ENCODE assay signal across 18 cellular contexts in genomic region chr4:14110407-14110806, GRCh38.
DNase-seq lines count a peak whose midpoint lies in the region; ATAC-seq, FAIRE-seq and TF ChIP-seq lines count a peak whose summit lies in the region.
"Had no signal": no experiment of that assay in that cellular context is flagged by ENCODE, and none has a peak within 500 bp of the region (broad histone marks: within the 10 kb centered on the region; RNA-seq: fewer than 3 reads in every experiment).

No MANE protein-coding gene starts in this region.

- H3K4me1 Mint-ChIP-seq in activated T-helper 1 cell treated with anti-CD3 and anti-CD28 coated beads, Interleukin-12 subunit alpha, Interleukin-12 subunit beta, Interleukin-2, Interleukin-4 antibody, amounts not matched to agents 30 ng/mL and 10 ng/mL and 1 ng/mL, durations not matched to agents 14 hours and 24 hours and 36 hours (ENCODE audit: low read depth) = no peaks in the 10 kb centered on the region
- H3K4me1 Mint-ChIP-seq: nephron had no signal

- H3K4me1 ChIP-seq in suprapubic skin = peaks cover 6% of the 10 kb centered on the region
- H3K4me1 ChIP-seq: BE2C, right lobe of liver, vagina had no signal

- no peaks in the 10 kb centered on the region for H3K36me3 Mint-ChIP-seq in activated T-helper 1 cell treated with anti-CD3 and anti-CD28 coated beads, Interleukin-12 subunit alpha, Interleukin-12 subunit beta, Interleukin-2, Interleukin-4 antibody, amounts not matched to agents 30 ng/mL and 10 ng/mL and 1 ng/mL, durations not matched to agents 14 hours and 24 hours and 36 hours (ENCODE audit: low read depth)
- H3K36me3 Mint-ChIP-seq: activated naive CD4-positive, alpha-beta T cell treated with anti-CD3 and anti-CD28 coated beads, Interleukin-2, amount 50 U/mL, for 72 hours had no signal

- intact Hi-C loops in activated T-helper 1 cell treated with anti-CD3 and anti-CD28 coated beads, Interleukin-12 subunit alpha, Interleukin-12 subunit beta, Interleukin-2, Interleukin-4 antibody, amounts not matched to agents 30 ng/mL and 10 ng/mL and 1 ng/mL, durations not matched to agents 14 hours and 24 hours and 36 hours (cut with micrococcal nuclease) = no loop called here

- CTCF ChIA-PET in AG04450 (lab: Charles Lee) = no interaction called here

- no peak for ATAC-seq in GM21825 (IDR thresholded peaks at IDR 0.05; ENCODE audit: unreplicated experiment)
- ATAC-seq: right lobe of liver had no signal

- POLR2A ChIA-PET in AG04450 (lab: Yijun Ruan, JAX) = no interaction called here

- H3K4me3 Mint-ChIP-seq in activated T-helper 1 cell treated with anti-CD3 and anti-CD28 coated beads, Interleukin-12 subunit alpha, Interleukin-12 subunit beta, Interleukin-2, Interleukin-4 antibody, amounts not matched to agents 30 ng/mL and 10 ng/mL and 1 ng/mL, durations not matched to agents 14 hours and 24 hours and 36 hours = no peak overlapping the region
- H3K4me3 Mint-ChIP-seq: nephron had no signal

- no peak overlapping the region for H3K27ac Mint-ChIP-seq in activated T-helper 1 cell treated with anti-CD3 and anti-CD28 coated beads, Interleukin-12 subunit alpha, Interleukin-12 subunit beta, Interleukin-2, Interleukin-4 antibody, amounts not matched to agents 30 ng/mL and 10 ng/mL and 1 ng/mL, durations not matched to agents 14 hours and 24 hours and 36 hours
- H3K27ac Mint-ChIP-seq: activated naive CD4-positive, alpha-beta T cell treated with anti-CD3 and anti-CD28 coated beads, Interleukin-2, amount 50 U/mL, for 72 hours; nephron had no signal

- no peak for TF ChIP-seq EP300 in suprapubic skin (IDR thresholded peaks at IDR 0.05)

- no peak for TF ChIP-seq CTCF in AG04450 (IDR thresholded peaks at IDR 0.05; ENCODE audit: low read depth, low read length)
- TF ChIP-seq CTCF in bronchial epithelial cell (IDR thresholded peaks at IDR 0.05; ENCODE audit: insufficient read depth, low read length, severe bottlenecking) = no peak
- TF ChIP-seq CTCF in suprapubic skin (IDR thresholded peaks at IDR 0.05) = no peak

- WGBS in suprapubic skin = 70% methylated on average over 2 of the region's 2 CpGs

- H3K27me3 Mint-ChIP-seq in activated T-helper 1 cell treated with anti-CD3 and anti-CD28 coated beads, Interleukin-12 subunit alpha, Interleukin-12 subunit beta, Interleukin-2, Interleukin-4 antibody, amounts not matched to agents 30 ng/mL and 10 ng/mL and 1 ng/mL, durations not matched to agents 14 hours and 24 hours and 36 hours (ENCODE audit: insufficient read depth) = no peaks in the 10 kb centered on the region

- peak; percentile 23 for DNase-seq in AG04450 (ENCODE audit: low read depth, low spot score)
- peak; percentile 5 for DNase-seq in HTR-8/SVneo (ENCODE audit: insufficient read length, low spot score)
- DNase-seq in bronchial epithelial cell (ENCODE audit: low read depth) = peak; percentile 64
- DNase-seq in kidney tubule cell (ENCODE audit: low spot score) = peak; percentile 74
- DNase-seq in activated T-helper 1 cell treated with anti-CD3 and anti-CD28 coated beads, Interleukin-12 subunit alpha, Interleukin-12 subunit beta, Interleukin-2, Interleukin-4 antibody, amounts not matched to agents 30 ng/mL and 10 ng/mL and 1 ng/mL, durations not matched to agents 14 hours and 24 hours and 36 hours (ENCODE audit: low spot score) = no peak
- no peak for DNase-seq in suprapubic skin (ENCODE audit: low spot score in 2 of 2)
- DNase-seq in occipital lobe (lab: John Stamatoyannopoulos, UW) = no peak
- DNase-seq: BE2C; NCI-H1436 treated with DMSO at 0.1 percent for 48 hours; NCI-H510A; right lobe of liver; stimulated activated naive CD4-positive, alpha-beta T cell treated with Interleukin-2 at 50 U/mL for 16 hours had no signal

- FAIRE-seq in HTR-8/SVneo (lab: Jason Lieb, UNC) (no peak), bronchial epithelial cell (lab: Jason Lieb, UNC) (no peak)
- FAIRE-seq: endothelial cell of umbilical vein had no signal

- H3K9me3 ChIP-seq in AG04450 (ENCODE audit: control insufficient read depth, insufficient read depth, low read length) (no peaks in the 10 kb centered on the region), suprapubic skin (no peaks in the 10 kb centered on the region)
- H3K9me3 ChIP-seq: right lobe of liver, vagina had no signal

- H3K36me3 ChIP-seq in bronchial epithelial cell (ENCODE audit: control insufficient read depth, insufficient read depth, low read length) = no peaks in the 10 kb centered on the region
- H3K36me3 ChIP-seq in suprapubic skin = no peaks in the 10 kb centered on the region
- H3K36me3 ChIP-seq: BE2C, right lobe of liver, vagina had no signal

- TF ChIP-seq POLR2A in suprapubic skin (IDR thresholded peaks at IDR 0.05) = no peak

- H3K27ac ChIP-seq in AG04450 (ENCODE audit: low read depth, low read length) (no peak overlapping the region), suprapubic skin (no peak overlapping the region)
- H3K27ac ChIP-seq: KMS-11, right lobe of liver, vagina had no signal

- peaks cover 6% of the 10 kb centered on the region for H3K9me3 Mint-ChIP-seq in activated T-helper 1 cell treated with anti-CD3 and anti-CD28 coated beads, Interleukin-12 subunit alpha, Interleukin-12 subunit beta, Interleukin-2, Interleukin-4 antibody, amounts not matched to agents 30 ng/mL and 10 ng/mL and 1 ng/mL, durations not matched to agents 14 hours and 24 hours and 36 hours

- H3K27me3 ChIP-seq in AG04450 (ENCODE audit: control insufficient read depth, insufficient read depth, low read length) (no peaks in the 10 kb centered on the region), bronchial epithelial cell (ENCODE audit: control insufficient read depth, insufficient read depth, low read length) (no peaks in the 10 kb centered on the region), suprapubic skin (no peaks in the 10 kb centered on the region)
- H3K27me3 ChIP-seq: BE2C, right lobe of liver, vagina had no signal

- H3K4me3 ChIP-seq in AG04450 (ENCODE audit: low read depth, low read length) (no peak overlapping the region), bronchial epithelial cell (ENCODE audit: low read depth, low read length) (no peak overlapping the region), suprapubic skin (no peak overlapping the region)
- H3K4me3 ChIP-seq: right lobe of liver, vagina had no signal

Comparison
In these comparisons a context has a peak if more than half of its experiments do, and no peak if none do; other contexts are left out.
1. DNase-seq: peak in AG04450 (single experiment), HTR-8/SVneo (single experiment), bronchial epithelial cell (single experiment) and kidney tubule cell (single experiment); none in activated T-helper 1 cell treated with anti-CD3 and anti-CD28 coated beads, Interleukin-12 subunit alpha, Interleukin-12 subunit beta, Interleukin-2, Interleukin-4 antibody, amounts not matched to agents 30 ng/mL and 10 ng/mL and 1 ng/mL, durations not matched to agents 14 hours and 24 hours and 36 hours (single experiment), suprapubic skin (0 of 2) and occipital lobe (single experiment).